In the genomic region with DNA sequence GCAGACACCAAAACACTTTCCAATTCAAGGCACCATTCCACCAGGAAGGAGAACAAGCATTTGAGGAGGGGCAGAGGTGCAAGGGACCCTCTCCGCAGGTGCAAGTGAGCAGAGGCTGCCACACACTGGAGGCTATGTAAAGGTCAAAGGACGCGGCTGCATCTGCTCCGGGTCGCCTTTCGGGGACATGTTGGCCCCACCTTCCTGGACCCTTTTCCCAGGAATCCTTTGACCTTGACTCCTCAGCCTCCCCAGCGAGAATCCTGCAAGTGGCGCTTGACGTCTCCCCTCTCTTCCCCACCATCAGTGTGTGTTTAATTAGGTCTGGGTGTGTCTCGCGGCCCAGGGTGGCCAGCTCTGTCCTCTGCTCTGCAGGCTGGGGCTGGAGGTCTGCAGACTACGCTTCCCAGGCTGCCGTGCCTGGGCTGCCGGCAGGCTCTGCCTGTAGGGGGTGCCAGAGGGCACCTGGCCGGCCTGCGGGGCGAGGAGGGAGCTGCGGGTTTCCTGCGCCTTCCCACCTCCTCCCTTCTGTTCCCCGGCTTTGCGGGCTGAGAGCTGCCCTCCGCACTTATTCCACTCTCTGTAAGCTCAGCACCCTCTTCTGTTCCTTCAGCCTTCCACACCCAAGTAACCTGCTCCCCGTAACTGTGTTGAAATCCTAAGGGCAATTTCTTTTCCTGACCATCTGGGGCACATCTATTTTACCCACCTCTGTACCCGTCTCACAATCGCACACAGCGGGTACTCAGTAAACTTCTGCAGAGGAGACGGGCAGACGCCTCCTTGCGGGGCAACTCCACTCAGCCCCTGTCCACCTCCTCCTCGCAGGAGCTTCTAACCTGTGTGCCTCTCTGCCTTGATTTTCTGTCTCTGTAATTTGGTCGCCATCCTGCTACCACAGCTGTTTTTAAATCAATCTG, we compare ENCODE assay signal across 8 cellular contexts.
A peak's percentile ranks its signal among the peaks of the same experiment; 100 is the strongest.
DNase-seq lines count a peak whose midpoint lies in the region; ATAC-seq and TF ChIP-seq lines count a peak whose summit lies in the region.

No MANE protein-coding gene starts in this region.

- no peaks in the 10 kb centered on the region for H3K9me3 Mint-ChIP-seq in osteocyte (ENCODE audit: unreplicated experiment)

- H3K27ac Mint-ChIP-seq in osteocyte (ENCODE audit: unreplicated experiment), result no peak overlapping the region

- H3K27me3 Mint-ChIP-seq in osteocyte (ENCODE audit: unreplicated experiment), result peaks cover 16% of the 10 kb centered on the region

- H3K4me3 ChIP-seq in vagina, result no peak overlapping the region

- peak; percentile 79 for TF ChIP-seq CTCF in foreskin keratinocyte (conservative IDR thresholded peaks at IDR 0.05)
- peak; percentile 82 for TF ChIP-seq CTCF in osteocyte (IDR thresholded peaks at IDR 0.05)
- peak in 2 of 3 experiments; percentile 26 to 34 for TF ChIP-seq CTCF in vagina (IDR thresholded peaks at IDR 0.05)

- no peak for TF ChIP-seq POLR2A in vagina (IDR thresholded peaks at IDR 0.05)

- H3K4me1 Mint-ChIP-seq in osteocyte (ENCODE audit: unreplicated experiment), result peaks cover 9% of the 10 kb centered on the region

- no peak overlapping the region for H3K27ac ChIP-seq in foreskin keratinocyte
- no peak overlapping the region for H3K27ac ChIP-seq in vagina

- H3K27me3 ChIP-seq in foreskin keratinocyte (no peaks in the 10 kb centered on the region), vagina (no peaks in the 10 kb centered on the region)

- no peaks in the 10 kb centered on the region for H3K9me3 ChIP-seq in vagina

- ATAC-seq in HG02571 (IDR thresholded peaks at IDR 0.05; ENCODE audit: unreplicated experiment), result peak; percentile 59
- peak; percentile 66 for ATAC-seq in foreskin keratinocyte
- no peak for ATAC-seq in GM21381 (IDR thresholded peaks at IDR 0.05; ENCODE audit: unreplicated experiment)

- H3K36me3 ChIP-seq in vagina, result no peaks in the 10 kb centered on the region

- peak; percentile 48 for DNase-seq in EL
- DNase-seq in NOMO-1 treated with DMSO at 0.1 percent for 48 hours (lab: John Stamatoyannopoulos, UW; ENCODE audit: unreplicated experiment), result peak; percentile 34
- DNase-seq in activated T-helper 1 cell treated with Interleukin-2 at 50 U/mL for 16 hours (ENCODE audit: low read depth), result peak; percentile 37
- DNase-seq in foreskin keratinocyte, result no peak
- DNase-seq in osteocyte (ENCODE audit: extremely low spot score, unreplicated experiment), result peak; percentile 89
- no peak for DNase-seq in vagina (ENCODE audit: extremely low spot score in 2 of 2)

- H3K4me3 Mint-ChIP-seq in osteocyte (ENCODE audit: unreplicated experiment), result no peak overlapping the region

- intact Hi-C loops in vagina (cut with DNase I), result no loop called here

- H3K4me1 ChIP-seq in foreskin keratinocyte (no peaks in the 10 kb centered on the region), vagina (peaks cover 14% of the 10 kb centered on the region)

- no peaks in the 10 kb centered on the region for H3K36me3 Mint-ChIP-seq in osteocyte (ENCODE audit: unreplicated experiment)

Comparison
In these comparisons a context has a peak if more than half of its experiments do, and no peak if none do; other contexts are left out.
1. DNase-seq: peak in EL (single experiment), NOMO-1 treated with DMSO at 0.1 percent for 48 hours (single experiment), activated T-helper 1 cell treated with Interleukin-2 at 50 U/mL for 16 hours (single experiment) and osteocyte (single experiment); none in foreskin keratinocyte (0 of 2) and vagina (0 of 2).
2. CTCF ChIP-seq: peak in every context shown above with its lines; median percentile 82 in osteocyte; 79 in foreskin keratinocyte; 30 in vagina.